ENCODE assay signal across 22 cellular contexts in the genomic region with DNA sequence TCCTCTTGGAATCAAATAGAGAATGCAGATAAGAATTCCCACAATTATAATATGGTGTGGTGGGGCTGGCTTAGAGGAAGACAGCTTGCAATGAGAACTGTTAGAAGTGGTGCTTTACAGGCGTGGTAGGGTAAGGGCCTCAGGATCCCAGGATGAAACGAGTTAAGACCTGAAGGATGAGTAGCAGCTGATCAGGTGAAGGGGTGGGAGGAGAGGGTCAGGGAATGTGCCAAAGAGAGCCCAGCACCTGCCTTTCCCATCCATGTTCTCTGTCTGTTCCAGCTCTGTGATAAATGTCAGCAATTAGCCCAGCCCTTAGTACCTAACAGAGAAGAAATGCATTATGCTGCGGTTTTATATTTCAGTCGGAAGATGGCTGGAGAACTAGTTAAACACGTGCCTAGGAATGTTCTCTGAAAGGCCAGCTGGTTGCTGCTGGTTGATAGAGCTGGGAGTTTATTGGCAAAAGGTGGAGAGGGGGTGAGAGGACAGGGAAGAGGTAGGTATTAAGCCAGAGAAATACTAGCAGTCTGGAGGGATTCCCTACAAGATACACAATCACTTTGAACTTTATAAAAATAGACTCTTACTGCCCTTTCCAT.
DNase-seq lines count a peak whose midpoint lies in the region; ATAC-seq and TF ChIP-seq lines count a peak whose summit lies in the region.
"Had no signal": no experiment of that assay in that cellular context is flagged by ENCODE, and none has a peak within 500 bp of the region (broad histone marks: within the 10 kb centered on the region; RNA-seq: fewer than 3 reads in every experiment).

No MANE protein-coding gene starts in this region.

- peaks cover 23% of the 10 kb centered on the region for H3K4me1 ChIP-seq in cardiac muscle cell (ENCODE audit: low read depth)
- no peaks in the 10 kb centered on the region for H3K4me1 ChIP-seq in left ventricle myocardium inferior
- peaks cover 13% of the 10 kb centered on the region for H3K4me1 ChIP-seq in OCI-LY7 (ENCODE audit: insufficient read depth, low read length, poor library complexity, severe bottlenecking)
- H3K4me1 ChIP-seq: A549, BE2C, gastroesophageal sphincter had no signal

- DNase-seq in cardiac muscle cell (ENCODE audit: low read depth in 1 of 2, low spot score in 1 of 2), result no peak
- DNase-seq in left ventricle myocardium inferior, result no peak
- DNase-seq in NCI-H2171 (lab: John Stamatoyannopoulos, UW), result peak; percentile 68
- DNase-seq in SHP77 (lab: John Stamatoyannopoulos, UW), result peak; percentile 72 to 75
- no peak for DNase-seq in stimulated activated CD4-positive, alpha-beta T cell treated with anti-CD3 and anti-CD28 coated beads, Interleukin-2, amount 100 ng/mL, for 48 hours
- no peak for DNase-seq in amygdala (lab: John Stamatoyannopoulos, UW)
- DNase-seq in OCI-LY7 (ENCODE audit: low spot score), result no peak
- DNase-seq: activated naive CD4-positive, alpha-beta T cell treated with anti-CD3 and anti-CD28 coated beads, Interleukin-2, amount 50 U/mL, for 16 hours; BE2C; COR-L47; effector CD4-positive, alpha-beta T cell; Kasumi-1; mesendoderm; naive thymus-derived CD8-positive, alpha-beta T cell; NK-92 treated with Interleukin-12 subunit alpha and Interleukin-12 subunit beta, amount 100 ng/mL, for 24 hours; ovary; right cardiac atrium; stimulated activated CD4-positive, alpha-beta T cell treated with anti-CD3 and anti-CD28 coated beads, Interleukin-15, amount 100 ng/mL, for 24 hours had no signal

- H3K4me2 ChIP-seq in OCI-LY7 (ENCODE audit: low read length), result no peak overlapping the region
- H3K4me2 ChIP-seq: A549 had no signal

- H3K9me3 ChIP-seq in cardiac muscle cell (ENCODE audit: low read depth), result no peaks in the 10 kb centered on the region
- no peaks in the 10 kb centered on the region for H3K9me3 ChIP-seq in left ventricle myocardium inferior (replicated peaks)
- no peaks in the 10 kb centered on the region for H3K9me3 ChIP-seq in OCI-LY7 (ENCODE audit: low read length)
- H3K9me3 ChIP-seq: A549, BE2C, gastroesophageal sphincter, ovary had no signal

- intact Hi-C loops in left ventricle myocardium inferior (cut with micrococcal nuclease) (no loop called here), OCI-LY7 (cut with micrococcal nuclease; ENCODE audit: unreplicated experiment) (no loop called here)

- no peak overlapping the region for H3K4me3 ChIP-seq in cardiac muscle cell
- no peak overlapping the region for H3K4me3 ChIP-seq in left ventricle myocardium inferior
- H3K4me3 ChIP-seq in OCI-LY7 (ENCODE audit: low read depth, low read length, poor library complexity, severe bottlenecking), result no peak overlapping the region
- H3K4me3 ChIP-seq: A549, gastroesophageal sphincter, ovary had no signal

- POLR2A ChIA-PET in OCI-LY7 (lab: Charles Lee), result no interaction called here

- no peaks in the 10 kb centered on the region for H4K20me1 ChIP-seq in OCI-LY7 (ENCODE audit: insufficient read depth, low read length)

- ATAC-seq in GM21367 (IDR thresholded peaks at IDR 0.05; ENCODE audit: unreplicated experiment), result no peak
- ATAC-seq: A549; gastroesophageal sphincter; HCT116; naive thymus-derived CD8-positive, alpha-beta T cell; right cardiac atrium had no signal

- H3K79me2 ChIP-seq in OCI-LY7 (ENCODE audit: insufficient read depth, low read depth, low read length), result no peaks in the 10 kb centered on the region

- peak overlapping the region; percentile 5 for H3K27ac ChIP-seq in cardiac muscle cell
- no peak overlapping the region for H3K27ac ChIP-seq in left ventricle myocardium inferior (replicated peaks)
- no peak overlapping the region for H3K27ac ChIP-seq in OCI-LY7 (ENCODE audit: low read depth, low read length, poor library complexity, severe bottlenecking)
- H3K27ac ChIP-seq: A549, gastroesophageal sphincter, ovary had no signal

- H3K27me3 ChIP-seq in cardiac muscle cell (no peaks in the 10 kb centered on the region), left ventricle myocardium inferior (ENCODE audit: low read depth) (peaks cover 38% of the 10 kb centered on the region)
- H3K27me3 ChIP-seq: BE2C, ovary had no signal

- TF ChIP-seq CTCF in cardiac muscle cell (IDR thresholded peaks at IDR 0.05; ENCODE audit: low read depth, low read length) (no peak), left ventricle myocardium inferior (IDR thresholded peaks at IDR 0.05; ENCODE audit: borderline replicate concordance) (no peak), OCI-LY7 (conservative IDR thresholded peaks at IDR 0.05; ENCODE audit: low read length) (no peak)

- no peak overlapping the region for H2AFZ ChIP-seq in OCI-LY7 (ENCODE audit: low read length)

- CTCF ChIA-PET in OCI-LY7 (lab: Charles Lee; ENCODE audit: unreplicated experiment), result no interaction called here

- H3K9me2 ChIP-seq in OCI-LY7 (ENCODE audit: insufficient read depth, low read length), result no peaks in the 10 kb centered on the region

- BruUV-seq in OCI-LY7 (replicated peaks; lab: Mats Ljungman, UMichigan), result no TSS peak

- no peaks in the 10 kb centered on the region for H3K36me3 ChIP-seq in cardiac muscle cell
- H3K36me3 ChIP-seq in left ventricle myocardium inferior, result no peaks in the 10 kb centered on the region
- H3K36me3 ChIP-seq in OCI-LY7 (ENCODE audit: insufficient read depth, low read length), result no peaks in the 10 kb centered on the region
- H3K36me3 ChIP-seq: BE2C, gastroesophageal sphincter, ovary had no signal

Comparison
In these comparisons a context has a peak if more than half of its experiments do, and no peak if none do; other contexts are left out.
1. DNase-seq: peak in NCI-H2171 (single experiment) and SHP77 (2 of 2); none in cardiac muscle cell (0 of 2), left ventricle myocardium inferior (single experiment), stimulated activated CD4-positive, alpha-beta T cell treated with anti-CD3 and anti-CD28 coated beads, Interleukin-2, amount 100 ng/mL, for 48 hours (0 of 2), amygdala (0 of 56) and OCI-LY7 (single experiment).